In genomic region chr11:47233989-47234668, GRCh38 we compare ENCODE assay signal across 6 cellular contexts. TPM values are rescaled to one million over a fixed set of nuclear protein-coding genes. Genes with fewer than 3 reads are reported as not detected.
DNase-seq lines count a peak whose midpoint lies in the region; ATAC-seq, FAIRE-seq and TF ChIP-seq lines count a peak whose summit lies in the region.

No MANE protein-coding gene starts in this region.

- 90% methylated on average over 11 of the region's 11 CpGs for WGBS in HepG2 (ENCODE audit: low lambda C conversion rate)

- DNase-seq in HT-29 (ENCODE audit: low spot score), result peak; percentile 74
- peak; percentile 22 for DNase-seq in WTC11 (ENCODE audit: low spot score)
- DNase-seq in HepG2 (ENCODE audit: low spot score), result peak; percentile 41
- DNase-seq in HK-2 (ENCODE audit: unreplicated experiment), result no peak

- H3K27me3 Mint-ChIP-seq in WTC11 (ENCODE audit: low read depth), result no peaks in the 10 kb centered on the region

- no peak overlapping the region for H3K4me3 Mint-ChIP-seq in WTC11

- H3K9ac ChIP-seq in HepG2 (ENCODE audit: insufficient read depth, low read depth, low read length), result no peak overlapping the region

- H3K36me3 ChIP-seq in HepG2 (replicated peaks in 1 of 2; ENCODE audit: control insufficient read depth in 1 of 2, insufficient read depth in 2 of 2, low read length in 2 of 2), result peaks cover 14 to 31% of the 10 kb centered on the region in 2 experiments

- TF ChIP-seq EP300 in HepG2 (IDR thresholded peaks at IDR 0.05; ENCODE audit: low read depth in 2 of 2, low read length in 2 of 2) (no peak), HepG2 (CRISPR knock-in tag; IDR thresholded peaks at IDR 0.05; ENCODE audit: borderline replicate concordance) (no peak)

- H3K9me3 ChIP-seq in HepG2 (ENCODE audit: low read length), result no peaks in the 10 kb centered on the region

- POLR2A ChIA-PET in WTC11 (lab: Charles Lee), result interaction anchor here (0.7 to 2.5 kb wide), 7 partner anchors 15 to 49 kb away, joined by 3 to 17 read pairs (median 4); partner anchors contain the start of genes ACP2 and DDB2
- POLR2A ChIA-PET in HepG2 (lab: Yijun Ruan, JAX), result interaction anchor here (1.2 to 3.2 kb wide), 9 partner anchors 14 to 56 kb away, joined by 3 to 25 read pairs (median 5); partner anchors contain the start of genes ACP2, DDB2 and PACSIN3

- no peak for FAIRE-seq in HepG2 (lab: Jason Lieb, UNC)

- no peaks in the 10 kb centered on the region for H3K9me3 Mint-ChIP-seq in WTC11

- H3K27ac ChIP-seq in HepG2 (ENCODE audit: extremely low read length, insufficient read depth, low read length), result no peak overlapping the region

- H3K4me3 ChIP-seq in HepG2 (replicated peaks in 1 of 3; ENCODE audit: insufficient read depth in 1 of 3, low read depth in 2 of 3, low read length in 3 of 3), result no peak overlapping the region

- TF ChIP-seq CTCF in WTC11 (IDR thresholded peaks at IDR 0.05) (no peak), HepG2 (CRISPR knock-in tag; IDR thresholded peaks at IDR 0.05) (peak; percentile 59)

- H3K27me3 ChIP-seq in HepG2 (ENCODE audit: control insufficient read depth in 1 of 2, insufficient read depth in 2 of 2, low read length in 2 of 2), result no peaks in the 10 kb centered on the region

- in situ Hi-C loops in HepG2 (cut with HindIII; ENCODE audit: extremely low pct_ligation_motif_present, low pct_unique_long_range_greater_than_20kb), result no loop called here

- BruUV-seq in HepG2 (replicated peaks; lab: Mats Ljungman, UMichigan), result no TSS peak

- ATAC-seq in WTC11 (peak; percentile 86), HepG2 (peak; percentile 69), HG03039 (IDR thresholded peaks at IDR 0.05; ENCODE audit: unreplicated experiment) (no peak), GM18858 (IDR thresholded peaks at IDR 0.05; ENCODE audit: unreplicated experiment) (no peak)

- H3K4me2 ChIP-seq in HepG2 (ENCODE audit: low read depth, low read length), result no peak overlapping the region

- peak; percentile 40; the same call in 1 of the 2 replicates for TF ChIP-seq RAD21 in HepG2 (CRISPR knock-in tag; IDR thresholded peaks at IDR 0.05)

- CTCF ChIA-PET in WTC11 (lab: Charles Lee), result interaction anchor here (0.6 to 7.2 kb wide), 26 partner anchors 8 to 220 kb away, joined by 3 to 84 read pairs (median 4); partner anchors contain the start of genes ACP2, DDB2, MYBPC3 and NR1H3
- CTCF ChIA-PET in HepG2 (lab: Yijun Ruan, JAX; ENCODE audit: low intra/inter-chr PET ratio, low total read pairs), result interaction anchor here (1.3 to 2.3 kb wide), 2 partner anchors 26 to 121 kb away, joined by 7 to 9 read pairs; no protein-coding TSS in a partner anchor

- no peaks in the 10 kb centered on the region for H3K79me2 ChIP-seq in HepG2 (ENCODE audit: insufficient read depth, low read length)

- H3K4me1 Mint-ChIP-seq in WTC11, result peaks cover 3% of the 10 kb centered on the region; the same call in 1 of the 2 replicates

- no peaks in the 10 kb centered on the region; the same call in 1 of the 2 replicates for H4K20me1 ChIP-seq in HepG2 (ENCODE audit: insufficient read depth, low read length)

- H3K27ac Mint-ChIP-seq in WTC11, result peak overlapping the region; percentile 75

- intact Hi-C loops in HepG2 (cut with micrococcal nuclease; ENCODE audit: unreplicated experiment), result no loop called here

- no peak; a peak in 1 of 4 replicates for TF ChIP-seq POLR2A in HepG2 (IDR thresholded peaks at IDR 0.05; ENCODE audit: insufficient read depth in 1 of 2, low read depth in 2 of 2, low read length in 2 of 2)

- H3K4me1 ChIP-seq in HepG2 (ENCODE audit: insufficient read depth, low read length), result peaks cover 16% of the 10 kb centered on the region

- H2AFZ ChIP-seq in HepG2 (ENCODE audit: low read length), result no peak overlapping the region

- H3K36me3 Mint-ChIP-seq in WTC11, result peaks cover 53% of the 10 kb centered on the region

RNA-seq across cellular contexts. Expression of gene ACP2, which starts 14.5 kb away (rescaled TPM):
- total RNA-seq in HT-29 (2014; rRNA removed; shearing (Covaris generic)), result 42.9 and 48.5 TPM in 2 replicates
- total RNA-seq in WTC11 (2021) (18.7 to 19.6 TPM (median 19.2 TPM) in 3 replicates), HepG2 (2016; rRNA removed; fragmentation: Illumina TruSeq; extraction: Trizol) (7.8 and 20.2 TPM in 2 replicates)
- total RNA-seq in HepG2 (2016; cell fraction: cytosol; rRNA removed; fragmentation: Illumina TruSeq; extraction: Trizol; ENCODE audit: low read depth), result 4.1 and 4.5 TPM in 2 replicates
- 6.4 and 19.4 TPM in 2 replicates for total RNA-seq in HepG2 (2016; cell fraction: insoluble cytoplasmic fraction; rRNA removed; fragmentation: Illumina TruSeq; extraction: Trizol)
- 7.4 and 7.6 TPM in 2 replicates for total RNA-seq in HepG2 (2016; cell fraction: membrane; rRNA removed; fragmentation: Illumina TruSeq; extraction: Trizol)
- total RNA-seq in HepG2 (2016; cell fraction: nucleus; rRNA removed; fragmentation: Illumina TruSeq; extraction: Trizol), result 22.3 and 27.4 TPM in 2 replicates
- 17.7 and 27.5 TPM in 2 replicates for polyA plus RNA-seq in HepG2 (2011; rRNA removed)
- 11.6 and 12.5 TPM in 2 replicates for polyA plus RNA-seq in HepG2 (2011; cell fraction: cytosol; rRNA removed)
- polyA plus RNA-seq in HepG2 (2011; cell fraction: nucleus; rRNA removed), result 57.6 and 68.7 TPM in 2 replicates
- polyA plus RNA-seq in HepG2 (2012), result 14.7 and 15.9 TPM in 2 replicates
- polyA plus RNA-seq in HepG2 (2016; cell fraction: cytosol; fragmentation: Illumina TruSeq; extraction: Trizol; ENCODE audit: low read depth), result 3.3 and 3.6 TPM in 2 replicates
- 6.0 and 8.7 TPM in 2 replicates for polyA plus RNA-seq in HepG2 (2016; cell fraction: insoluble cytoplasmic fraction; fragmentation: Illumina TruSeq; extraction: Trizol; ENCODE audit: low read depth)
- 6.0 and 6.5 TPM in 2 replicates for polyA plus RNA-seq in HepG2 (2016; cell fraction: membrane; fragmentation: Illumina TruSeq; extraction: Trizol; ENCODE audit: low read depth)
- 38.9 and 42.1 TPM in 2 replicates for polyA plus RNA-seq in HepG2 (2016; cell fraction: nucleus; fragmentation: Illumina TruSeq; extraction: Trizol; ENCODE audit: insufficient read depth, low read depth)
- polyA minus RNA-seq in HepG2 (2011; rRNA and poly(A)+ RNA removed; ENCODE audit: low replicate concordance), result 55.8 and 92.1 TPM in 2 replicates
- polyA minus RNA-seq in HepG2 (2011; cell fraction: cytosol; rRNA and poly(A)+ RNA removed), result 13.0 and 13.5 TPM in 2 replicates
- polyA minus RNA-seq in HepG2 (2011; cell fraction: nucleus; rRNA and poly(A)+ RNA removed), result 35.7 and 37.6 TPM in 2 replicates

RNA-seq across cellular contexts. Expression of gene DDB2, which starts 19.4 kb away (rescaled TPM):
- 17.1 and 25.7 TPM in 2 replicates for total RNA-seq in HT-29 (2014; rRNA removed; shearing (Covaris generic))
- total RNA-seq in WTC11 (2021) (124 to 144 TPM (median 124 TPM) in 3 replicates), HepG2 (2016; rRNA removed; fragmentation: Illumina TruSeq; extraction: Trizol) (83.4 and 88.1 TPM in 2 replicates)
- total RNA-seq in HepG2 (2016; cell fraction: cytosol; rRNA removed; fragmentation: Illumina TruSeq; extraction: Trizol; ENCODE audit: low read depth), result 42.2 and 43.5 TPM in 2 replicates
- 83.5 and 97.1 TPM in 2 replicates for total RNA-seq in HepG2 (2016; cell fraction: insoluble cytoplasmic fraction; rRNA removed; fragmentation: Illumina TruSeq; extraction: Trizol)
- 57.3 and 60.8 TPM in 2 replicates for total RNA-seq in HepG2 (2016; cell fraction: membrane; rRNA removed; fragmentation: Illumina TruSeq; extraction: Trizol)
- total RNA-seq in HepG2 (2016; cell fraction: nucleus; rRNA removed; fragmentation: Illumina TruSeq; extraction: Trizol), result 58.4 and 60.1 TPM in 2 replicates
- polyA plus RNA-seq in HepG2 (2011; rRNA removed), result 66.8 and 71.4 TPM in 2 replicates
- polyA plus RNA-seq in HepG2 (2011; cell fraction: cytosol; rRNA removed), result 52.8 and 58.0 TPM in 2 replicates
- polyA plus RNA-seq in HepG2 (2011; cell fraction: nucleus; rRNA removed), result 181 and 193 TPM in 2 replicates
- polyA plus RNA-seq in HepG2 (2012), result 46.8 and 59.0 TPM in 2 replicates
- 33.5 and 35.4 TPM in 2 replicates for polyA plus RNA-seq in HepG2 (2016; cell fraction: cytosol; fragmentation: Illumina TruSeq; extraction: Trizol; ENCODE audit: low read depth)
- 91.3 and 93.6 TPM in 2 replicates for polyA plus RNA-seq in HepG2 (2016; cell fraction: insoluble cytoplasmic fraction; fragmentation: Illumina TruSeq; extraction: Trizol; ENCODE audit: low read depth)
- 43.2 and 43.8 TPM in 2 replicates for polyA plus RNA-seq in HepG2 (2016; cell fraction: membrane; fragmentation: Illumina TruSeq; extraction: Trizol; ENCODE audit: low read depth)
- 125 and 136 TPM in 2 replicates for polyA plus RNA-seq in HepG2 (2016; cell fraction: nucleus; fragmentation: Illumina TruSeq; extraction: Trizol; ENCODE audit: insufficient read depth, low read depth)
- 62.5 and 94.9 TPM in 2 replicates for polyA minus RNA-seq in HepG2 (2011; rRNA and poly(A)+ RNA removed; ENCODE audit: low replicate concordance)
- 19.2 and 26.2 TPM in 2 replicates for polyA minus RNA-seq in HepG2 (2011; cell fraction: cytosol; rRNA and poly(A)+ RNA removed)
- polyA minus RNA-seq in HepG2 (2011; cell fraction: nucleus; rRNA and poly(A)+ RNA removed), result 62.4 and 65.9 TPM in 2 replicates

RNA-seq across cellular contexts. Expression of gene NR1H3, which starts 23.7 kb away (rescaled TPM):
- total RNA-seq in HT-29 (2014; rRNA removed; shearing (Covaris generic)), result 139 and 147 TPM in 2 replicates
- total RNA-seq in WTC11 (2021) (26.3 to 31.1 TPM (median 29.9 TPM) in 3 replicates), HepG2 (2016; rRNA removed; fragmentation: Illumina TruSeq; extraction: Trizol) (36.5 and 41.8 TPM in 2 replicates)
- total RNA-seq in HepG2 (2016; cell fraction: cytosol; rRNA removed; fragmentation: Illumina TruSeq; extraction: Trizol; ENCODE audit: low read depth), result 22.0 and 26.3 TPM in 2 replicates
- total RNA-seq in HepG2 (2016; cell fraction: insoluble cytoplasmic fraction; rRNA removed; fragmentation: Illumina TruSeq; extraction: Trizol), result 41.4 and 43.5 TPM in 2 replicates
- 46.0 and 47.2 TPM in 2 replicates for total RNA-seq in HepG2 (2016; cell fraction: membrane; rRNA removed; fragmentation: Illumina TruSeq; extraction: Trizol)
- 30.2 and 30.9 TPM in 2 replicates for total RNA-seq in HepG2 (2016; cell fraction: nucleus; rRNA removed; fragmentation: Illumina TruSeq; extraction: Trizol)
- 102 and 115 TPM in 2 replicates for polyA plus RNA-seq in HepG2 (2011; rRNA removed)
- 63.3 and 100 TPM in 2 replicates for polyA plus RNA-seq in HepG2 (2011; cell fraction: cytosol; rRNA removed)
- 260 and 267 TPM in 2 replicates for polyA plus RNA-seq in HepG2 (2011; cell fraction: nucleus; rRNA removed)
- polyA plus RNA-seq in HepG2 (2012), result 31.6 and 34.5 TPM in 2 replicates
- 18.8 and 21.2 TPM in 2 replicates for polyA plus RNA-seq in HepG2 (2016; cell fraction: cytosol; fragmentation: Illumina TruSeq; extraction: Trizol; ENCODE audit: low read depth)
- 29.3 and 35.1 TPM in 2 replicates for polyA plus RNA-seq in HepG2 (2016; cell fraction: insoluble cytoplasmic fraction; fragmentation: Illumina TruSeq; extraction: Trizol; ENCODE audit: low read depth)
- polyA plus RNA-seq in HepG2 (2016; cell fraction: membrane; fragmentation: Illumina TruSeq; extraction: Trizol; ENCODE audit: low read depth), result 29.5 and 32.4 TPM in 2 replicates
- polyA plus RNA-seq in HepG2 (2016; cell fraction: nucleus; fragmentation: Illumina TruSeq; extraction: Trizol; ENCODE audit: insufficient read depth, low read depth), result 72.4 and 72.5 TPM in 2 replicates
- 123 and 184 TPM in 2 replicates for polyA minus RNA-seq in HepG2 (2011; rRNA and poly(A)+ RNA removed; ENCODE audit: low replicate concordance)
- 21.1 and 25.4 TPM in 2 replicates for polyA minus RNA-seq in HepG2 (2011; cell fraction: cytosol; rRNA and poly(A)+ RNA removed)
- polyA minus RNA-seq in HepG2 (2011; cell fraction: nucleus; rRNA and poly(A)+ RNA removed), result 36.3 and 39.8 TPM in 2 replicates

RNA-seq across cellular contexts. Expression of gene MADD, which starts 35.8 kb away (rescaled TPM):
- total RNA-seq in HT-29 (2014; rRNA removed; shearing (Covaris generic)), result 44.0 and 46.2 TPM in 2 replicates
- 39.4 to 47.5 TPM (median 40.6 TPM) in 3 replicates for total RNA-seq in WTC11 (2021)
- 16.4 and 18.0 TPM in 2 replicates for total RNA-seq in HepG2 (2016; rRNA removed; fragmentation: Illumina TruSeq; extraction: Trizol)
- 3.6 and 4.8 TPM in 2 replicates for total RNA-seq in HepG2 (2016; cell fraction: cytosol; rRNA removed; fragmentation: Illumina TruSeq; extraction: Trizol; ENCODE audit: low read depth)
- total RNA-seq in HepG2 (2016; cell fraction: insoluble cytoplasmic fraction; rRNA removed; fragmentation: Illumina TruSeq; extraction: Trizol), result 14.2 and 17.9 TPM in 2 replicates
- 5.8 and 6.9 TPM in 2 replicates for total RNA-seq in HepG2 (2016; cell fraction: membrane; rRNA removed; fragmentation: Illumina TruSeq; extraction: Trizol)
- total RNA-seq in HepG2 (2016; cell fraction: nucleus; rRNA removed; fragmentation: Illumina TruSeq; extraction: Trizol), result 21.5 and 24.2 TPM in 2 replicates
- 29.2 and 30.1 TPM in 2 replicates for polyA plus RNA-seq in HepG2 (2011; rRNA removed)
- 18.0 and 18.1 TPM in 2 replicates for polyA plus RNA-seq in HepG2 (2011; cell fraction: cytosol; rRNA removed)
- 70.7 and 85.3 TPM in 2 replicates for polyA plus RNA-seq in HepG2 (2011; cell fraction: nucleus; rRNA removed)
- 18.8 and 27.6 TPM in 2 replicates for polyA plus RNA-seq in HepG2 (2012)
- polyA plus RNA-seq in HepG2 (2016; cell fraction: cytosol; fragmentation: Illumina TruSeq; extraction: Trizol; ENCODE audit: low read depth), result 0.83 and 0.84 TPM in 2 replicates
- 11.1 and 13.7 TPM in 2 replicates for polyA plus RNA-seq in HepG2 (2016; cell fraction: insoluble cytoplasmic fraction; fragmentation: Illumina TruSeq; extraction: Trizol; ENCODE audit: low read depth)
- 2.4 TPM in 2 replicates for polyA plus RNA-seq in HepG2 (2016; cell fraction: membrane; fragmentation: Illumina TruSeq; extraction: Trizol; ENCODE audit: low read depth)
- 52.0 and 53.3 TPM in 2 replicates for polyA plus RNA-seq in HepG2 (2016; cell fraction: nucleus; fragmentation: Illumina TruSeq; extraction: Trizol; ENCODE audit: insufficient read depth, low read depth)
- 124 and 272 TPM in 2 replicates for polyA minus RNA-seq in HepG2 (2011; rRNA and poly(A)+ RNA removed; ENCODE audit: low replicate concordance)
- 14.4 and 19.1 TPM in 2 replicates for polyA minus RNA-seq in HepG2 (2011; cell fraction: cytosol; rRNA and poly(A)+ RNA removed)
- polyA minus RNA-seq in HepG2 (2011; cell fraction: nucleus; rRNA and poly(A)+ RNA removed), result 40.8 and 44.3 TPM in 2 replicates

RNA-seq across cellular contexts. Expression of gene PACSIN3, which starts 47.9 kb away (rescaled TPM):
- 2.6 and 3.7 TPM in 2 replicates for total RNA-seq in HT-29 (2014; rRNA removed; shearing (Covaris generic))
- total RNA-seq in WTC11 (2021), result 74.5 to 77.1 TPM (median 76.8 TPM) in 3 replicates
- total RNA-seq in HepG2 (2016; rRNA removed; fragmentation: Illumina TruSeq; extraction: Trizol), result 86.4 and 93.3 TPM in 2 replicates
- 23.5 and 25.6 TPM in 2 replicates for total RNA-seq in HepG2 (2016; cell fraction: cytosol; rRNA removed; fragmentation: Illumina TruSeq; extraction: Trizol; ENCODE audit: low read depth)
- 85.9 and 101 TPM in 2 replicates for total RNA-seq in HepG2 (2016; cell fraction: insoluble cytoplasmic fraction; rRNA removed; fragmentation: Illumina TruSeq; extraction: Trizol)
- 44.9 and 52.0 TPM in 2 replicates for total RNA-seq in HepG2 (2016; cell fraction: membrane; rRNA removed; fragmentation: Illumina TruSeq; extraction: Trizol)
- 48.3 and 58.6 TPM in 2 replicates for total RNA-seq in HepG2 (2016; cell fraction: nucleus; rRNA removed; fragmentation: Illumina TruSeq; extraction: Trizol)
- 47.9 and 56.8 TPM in 2 replicates for polyA plus RNA-seq in HepG2 (2011; rRNA removed)
- polyA plus RNA-seq in HepG2 (2011; cell fraction: cytosol; rRNA removed), result 46.8 and 58.3 TPM in 2 replicates
- 69.7 and 70.5 TPM in 2 replicates for polyA plus RNA-seq in HepG2 (2011; cell fraction: nucleus; rRNA removed)
- 37.6 and 45.0 TPM in 2 replicates for polyA plus RNA-seq in HepG2 (2012)
- polyA plus RNA-seq in HepG2 (2016; cell fraction: cytosol; fragmentation: Illumina TruSeq; extraction: Trizol; ENCODE audit: low read depth), result 19.9 and 22.2 TPM in 2 replicates
- polyA plus RNA-seq in HepG2 (2016; cell fraction: insoluble cytoplasmic fraction; fragmentation: Illumina TruSeq; extraction: Trizol; ENCODE audit: low read depth), result 75.8 and 91.5 TPM in 2 replicates
- polyA plus RNA-seq in HepG2 (2016; cell fraction: membrane; fragmentation: Illumina TruSeq; extraction: Trizol; ENCODE audit: low read depth), result 36.6 and 40.8 TPM in 2 replicates
- polyA plus RNA-seq in HepG2 (2016; cell fraction: nucleus; fragmentation: Illumina TruSeq; extraction: Trizol; ENCODE audit: insufficient read depth, low read depth), result 92.3 and 96.2 TPM in 2 replicates
- 46.1 and 86.9 TPM in 2 replicates for polyA minus RNA-seq in HepG2 (2011; rRNA and poly(A)+ RNA removed; ENCODE audit: low replicate concordance)
- polyA minus RNA-seq in HepG2 (2011; cell fraction: cytosol; rRNA and poly(A)+ RNA removed), result 31.6 and 35.2 TPM in 2 replicates
- 26.5 and 27.4 TPM in 2 replicates for polyA minus RNA-seq in HepG2 (2011; cell fraction: nucleus; rRNA and poly(A)+ RNA removed)

Comparison
In these comparisons a context has a peak if more than half of its experiments do, and no peak if none do; other contexts are left out.
1. ATAC-seq: peak in WTC11 (single experiment) and HepG2 (single experiment); none in HG03039 (single experiment) and GM18858 (single experiment).